Comparison of ENCODE assay signal across 1 cellular context in the genomic region with DNA sequence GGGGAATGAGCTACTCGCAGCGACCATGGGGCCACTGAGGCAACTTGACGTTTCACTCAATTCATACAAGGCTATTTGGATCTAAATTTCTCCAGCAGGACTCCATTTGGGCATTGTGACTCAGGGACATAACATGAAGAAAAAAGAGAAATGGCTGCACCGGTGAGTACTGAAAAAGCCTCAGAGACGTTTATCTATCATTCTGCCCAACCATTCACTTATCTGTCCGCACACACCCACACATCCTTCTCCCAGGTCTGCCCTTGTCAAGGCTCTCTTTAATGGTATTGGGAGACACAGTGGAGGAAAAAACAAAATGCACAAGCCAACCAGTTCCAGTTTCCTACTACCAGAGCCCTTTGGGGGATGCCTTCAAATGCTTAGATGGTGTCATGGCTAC.
TF ChIP-seq lines count a peak whose summit lies in the region.

No MANE protein-coding gene starts in this region.

TF ChIP-seq in K562, 482 proteins besides CTCF, POLR2A, EP300 and RAD21 (continued from another document and continues in another):
- TF ChIP-seq, protein P1, sequence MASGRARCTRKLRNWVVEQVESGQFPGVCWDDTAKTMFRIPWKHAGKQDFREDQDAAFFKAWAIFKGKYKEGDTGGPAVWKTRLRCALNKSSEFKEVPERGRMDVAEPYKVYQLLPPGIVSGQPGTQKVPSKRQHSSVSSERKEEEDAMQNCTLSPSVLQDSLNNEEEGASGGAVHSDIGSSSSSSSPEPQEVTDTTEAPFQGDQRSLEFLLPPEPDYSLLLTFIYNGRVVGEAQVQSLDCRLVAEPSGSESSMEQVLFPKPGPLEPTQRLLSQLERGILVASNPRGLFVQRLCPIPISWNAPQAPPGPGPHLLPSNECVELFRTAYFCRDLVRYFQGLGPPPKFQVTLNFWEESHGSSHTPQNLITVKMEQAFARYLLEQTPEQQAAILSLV (tag; IDR thresholded peaks at IDR 0.05) = no peak
- TF ChIP-seq MEF2A (IDR thresholded peaks at IDR 0.05; ENCODE audit: control insufficient read depth, low read depth, low read length) (no peak), RNF2 (IDR thresholded peaks at IDR 0.05) (no peak; the same call in 1 of the 2 replicates), IFI16 (CRISPR knock-in tag; IDR thresholded peaks at IDR 0.05) (no peak), FUS (optimal IDR thresholded peaks at IDR 0.05; ENCODE audit: low read depth, low read length) (no peak), SMARCB1 (IDR thresholded peaks at IDR 0.05; ENCODE audit: insufficient read length, low read depth) (no peak), MYBL2 (IDR thresholded peaks at IDR 0.05; ENCODE audit: low read depth) (no peak), MYBL2 (CRISPR knock-in tag; IDR thresholded peaks at IDR 0.05; ENCODE audit: borderline replicate concordance) (no peak), ZBTB17 (CRISPR knock-in tag; IDR thresholded peaks at IDR 0.05) (no peak), ESRRA (IDR thresholded peaks at IDR 0.05; ENCODE audit: borderline replicate concordance, low read depth) (no peak), ZC3H8 (IDR thresholded peaks at IDR 0.05) (no peak), FOXA3 (CRISPR knock-in tag; conservative IDR thresholded peaks at IDR 0.05 in 1 of 2, IDR thresholded peaks at IDR 0.05 in 1 of 2) (no peak), HNRNPL (IDR thresholded peaks at IDR 0.05; ENCODE audit: low read depth, low read length) (no peak), TAL1 (IDR thresholded peaks at IDR 0.05) (peak; percentile 89), FOXK1 (CRISPR knock-in tag; IDR thresholded peaks at IDR 0.05; ENCODE audit: borderline replicate concordance) (no peak), E2F6 (IDR thresholded peaks at IDR 0.05; ENCODE audit: borderline replicate concordance in 1 of 2, extremely low read depth in 1 of 2, insufficient read depth in 1 of 2, insufficient read length in 1 of 2, low read depth in 1 of 2, low read length in 1 of 2, poor library complexity in 1 of 2, severe bottlenecking in 1 of 2) (no peak), TSHZ1 (CRISPR knock-in tag; IDR thresholded peaks at IDR 0.05) (no peak), SREBF1 (IDR thresholded peaks at IDR 0.05; ENCODE audit: borderline replicate concordance, low read depth, low read length) (no peak), FOSL1 (tag; conservative IDR thresholded peaks at IDR 0.05) (0 out of 2 replicates have a peak, but pooled peaks have one; percentile 41), CLOCK (CRISPR knock-in tag; IDR thresholded peaks at IDR 0.05; ENCODE audit: borderline replicate concordance) (no peak), ZNF586 (CRISPR knock-in tag; conservative IDR thresholded peaks at IDR 0.05) (no peak), POLR3A (IDR thresholded peaks at IDR 0.05; ENCODE audit: borderline replicate concordance, extremely low read depth, insufficient read depth, insufficient read length) (no peak), EHMT2 (IDR thresholded peaks at IDR 0.05) (peak; percentile 66), MEF2D (tag; conservative IDR thresholded peaks at IDR 0.05; ENCODE audit: low read depth) (no peak), CCNT2 (IDR thresholded peaks at IDR 0.05; ENCODE audit: borderline replicate concordance, extremely low read depth, insufficient read length, low read depth, low read length) (peak; percentile 76), MTA1 (IDR thresholded peaks at IDR 0.05; ENCODE audit: borderline replicate concordance) (no peak), HEY1 (CRISPR knock-in tag; IDR thresholded peaks at IDR 0.05; ENCODE audit: borderline replicate concordance) (no peak), JUNB (CRISPR knock-in tag; conservative IDR thresholded peaks at IDR 0.05) (no peak), MED1 (CRISPR knock-in tag; IDR thresholded peaks at IDR 0.05; ENCODE audit: borderline replicate concordance) (no peak), MAFK (IDR thresholded peaks at IDR 0.05; ENCODE audit: low read length) (no peak), TGIF2 (CRISPR knock-in tag; IDR thresholded peaks at IDR 0.05) (no peak), XRCC3 (IDR thresholded peaks at IDR 0.05) (no peak), SMARCA5 (IDR thresholded peaks at IDR 0.05) (no peak), SUPT5H (IDR thresholded peaks at IDR 0.05) (no peak), POLR2B (IDR thresholded peaks at IDR 0.05; ENCODE audit: low read depth, partially characterized antibody) (no peak), POLR2AphosphoS2 (IDR thresholded peaks at IDR 0.05; ENCODE audit: low read length) (no peak), CHD1 (IDR thresholded peaks at IDR 0.05; ENCODE audit: low read length) (no peak), RBM22 (IDR thresholded peaks at IDR 0.05; ENCODE audit: low read depth, low read length, poor library complexity, severe bottlenecking) (no peak), ZNF436 (CRISPR knock-in tag; IDR thresholded peaks at IDR 0.05) (no peak), SAFB2 (IDR thresholded peaks at IDR 0.05; ENCODE audit: borderline replicate concordance, low read depth, low read length, severe bottlenecking) (no peak), HMG20A (CRISPR knock-in tag; conservative IDR thresholded peaks at IDR 0.05) (no peak), MECOM (CRISPR knock-in tag; IDR thresholded peaks at IDR 0.05) (no peak), HDAC6 (IDR thresholded peaks at IDR 0.05; ENCODE audit: low read depth, low read length) (no peak), ZNF316 (IDR thresholded peaks at IDR 0.05) (no peak), TBP (optimal IDR thresholded peaks at IDR 0.05; ENCODE audit: low read depth, low read length) (no peak), ETV6 (IDR thresholded peaks at IDR 0.05; ENCODE audit: borderline replicate concordance in 1 of 2, low read depth in 2 of 2, low read length in 1 of 2) (no peak), ETV6 (CRISPR knock-in tag; IDR thresholded peaks at IDR 0.05; ENCODE audit: borderline replicate concordance) (no peak), THRB (CRISPR knock-in tag; conservative IDR thresholded peaks at IDR 0.05) (no peak)
- TF ChIP-seq, protein P2, sequence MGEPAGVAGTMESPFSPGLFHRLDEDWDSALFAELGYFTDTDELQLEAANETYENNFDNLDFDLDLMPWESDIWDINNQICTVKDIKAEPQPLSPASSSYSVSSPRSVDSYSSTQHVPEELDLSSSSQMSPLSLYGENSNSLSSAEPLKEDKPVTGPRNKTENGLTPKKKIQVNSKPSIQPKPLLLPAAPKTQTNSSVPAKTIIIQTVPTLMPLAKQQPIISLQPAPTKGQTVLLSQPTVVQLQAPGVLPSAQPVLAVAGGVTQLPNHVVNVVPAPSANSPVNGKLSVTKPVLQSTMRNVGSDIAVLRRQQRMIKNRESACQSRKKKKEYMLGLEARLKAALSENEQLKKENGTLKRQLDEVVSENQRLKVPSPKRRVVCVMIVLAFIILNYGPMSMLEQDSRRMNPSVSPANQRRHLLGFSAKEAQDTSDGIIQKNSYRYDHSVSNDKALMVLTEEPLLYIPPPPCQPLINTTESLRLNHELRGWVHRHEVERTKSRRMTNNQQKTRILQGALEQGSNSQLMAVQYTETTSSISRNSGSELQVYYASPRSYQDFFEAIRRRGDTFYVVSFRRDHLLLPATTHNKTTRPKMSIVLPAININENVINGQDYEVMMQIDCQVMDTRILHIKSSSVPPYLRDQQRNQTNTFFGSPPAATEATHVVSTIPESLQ (CRISPR knock-in tag; IDR thresholded peaks at IDR 0.05) = no peak
- TF ChIP-seq, protein P3, sequence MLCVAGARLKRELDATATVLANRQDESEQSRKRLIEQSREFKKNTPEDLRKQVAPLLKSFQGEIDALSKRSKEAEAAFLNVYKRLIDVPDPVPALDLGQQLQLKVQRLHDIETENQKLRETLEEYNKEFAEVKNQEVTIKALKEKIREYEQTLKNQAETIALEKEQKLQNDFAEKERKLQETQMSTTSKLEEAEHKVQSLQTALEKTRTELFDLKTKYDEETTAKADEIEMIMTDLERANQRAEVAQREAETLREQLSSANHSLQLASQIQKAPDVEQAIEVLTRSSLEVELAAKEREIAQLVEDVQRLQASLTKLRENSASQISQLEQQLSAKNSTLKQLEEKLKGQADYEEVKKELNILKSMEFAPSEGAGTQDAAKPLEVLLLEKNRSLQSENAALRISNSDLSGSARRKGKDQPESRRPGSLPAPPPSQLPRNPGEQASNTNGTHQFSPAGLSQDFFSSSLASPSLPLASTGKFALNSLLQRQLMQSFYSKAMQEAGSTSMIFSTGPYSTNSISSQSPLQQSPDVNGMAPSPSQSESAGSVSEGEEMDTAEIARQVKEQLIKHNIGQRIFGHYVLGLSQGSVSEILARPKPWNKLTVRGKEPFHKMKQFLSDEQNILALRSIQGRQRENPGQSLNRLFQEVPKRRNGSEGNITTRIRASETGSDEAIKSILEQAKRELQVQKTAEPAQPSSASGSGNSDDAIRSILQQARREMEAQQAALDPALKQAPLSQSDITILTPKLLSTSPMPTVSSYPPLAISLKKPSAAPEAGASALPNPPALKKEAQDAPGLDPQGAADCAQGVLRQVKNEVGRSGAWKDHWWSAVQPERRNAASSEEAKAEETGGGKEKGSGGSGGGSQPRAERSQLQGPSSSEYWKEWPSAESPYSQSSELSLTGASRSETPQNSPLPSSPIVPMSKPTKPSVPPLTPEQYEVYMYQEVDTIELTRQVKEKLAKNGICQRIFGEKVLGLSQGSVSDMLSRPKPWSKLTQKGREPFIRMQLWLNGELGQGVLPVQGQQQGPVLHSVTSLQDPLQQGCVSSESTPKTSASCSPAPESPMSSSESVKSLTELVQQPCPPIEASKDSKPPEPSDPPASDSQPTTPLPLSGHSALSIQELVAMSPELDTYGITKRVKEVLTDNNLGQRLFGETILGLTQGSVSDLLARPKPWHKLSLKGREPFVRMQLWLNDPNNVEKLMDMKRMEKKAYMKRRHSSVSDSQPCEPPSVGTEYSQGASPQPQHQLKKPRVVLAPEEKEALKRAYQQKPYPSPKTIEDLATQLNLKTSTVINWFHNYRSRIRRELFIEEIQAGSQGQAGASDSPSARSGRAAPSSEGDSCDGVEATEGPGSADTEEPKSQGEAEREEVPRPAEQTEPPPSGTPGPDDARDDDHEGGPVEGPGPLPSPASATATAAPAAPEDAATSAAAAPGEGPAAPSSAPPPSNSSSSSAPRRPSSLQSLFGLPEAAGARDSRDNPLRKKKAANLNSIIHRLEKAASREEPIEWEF (CRISPR knock-in tag; IDR thresholded peaks at IDR 0.05) = no peak
- TF ChIP-seq, protein P4, sequence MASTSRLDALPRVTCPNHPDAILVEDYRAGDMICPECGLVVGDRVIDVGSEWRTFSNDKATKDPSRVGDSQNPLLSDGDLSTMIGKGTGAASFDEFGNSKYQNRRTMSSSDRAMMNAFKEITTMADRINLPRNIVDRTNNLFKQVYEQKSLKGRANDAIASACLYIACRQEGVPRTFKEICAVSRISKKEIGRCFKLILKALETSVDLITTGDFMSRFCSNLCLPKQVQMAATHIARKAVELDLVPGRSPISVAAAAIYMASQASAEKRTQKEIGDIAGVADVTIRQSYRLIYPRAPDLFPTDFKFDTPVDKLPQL (IDR thresholded peaks at IDR 0.05; ENCODE audit: extremely low read depth, insufficient read length) = no peak
